In the genomic region with DNA sequence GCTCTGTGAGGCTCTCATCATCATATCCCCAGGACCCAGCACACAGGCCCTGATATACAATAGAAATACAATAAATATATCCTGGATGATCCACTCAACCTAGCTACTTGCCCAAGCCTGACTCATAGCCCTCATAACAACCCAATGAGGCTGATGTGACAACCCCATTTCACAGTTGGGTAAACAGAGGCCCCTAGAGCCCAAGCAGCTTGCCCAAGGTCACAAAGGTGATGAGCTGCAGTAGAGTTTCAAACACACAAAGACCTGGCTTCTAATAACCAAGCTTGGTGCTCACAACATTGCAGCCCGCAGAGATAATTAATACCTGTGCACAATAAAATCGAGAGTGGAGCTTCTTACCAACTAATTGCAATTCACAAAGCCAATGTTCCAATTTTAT, we compare ENCODE assay signal across 13 cellular contexts. TPM values are rescaled to one million over a fixed set of nuclear protein-coding genes. Genes with fewer than 3 reads are reported as not detected.
A peak's percentile ranks its signal among the peaks of the same experiment; 100 is the strongest.
DNase-seq lines count a peak whose midpoint lies in the region; ATAC-seq, FAIRE-seq and TF ChIP-seq lines count a peak whose summit lies in the region.
"Had no signal": no experiment of that assay in that cellular context is flagged by ENCODE, and none has a peak within 500 bp of the region (broad histone marks: within the 10 kb centered on the region; RNA-seq: fewer than 3 reads in every experiment).

No MANE protein-coding gene starts in this region.

- H3K9me1 ChIP-seq in K562 (ENCODE audit: control insufficient read depth, insufficient read depth, low read length): no peaks in the 10 kb centered on the region

- H3K27ac Mint-ChIP-seq in activated T-cell treated with anti-CD3 and anti-CD28 coated beads, Interleukin-2, amount 50 U/mL, for 24 hours: peak overlapping the region; percentile 97

- H3K9ac ChIP-seq in K562 (ENCODE audit: insufficient read depth in 1 of 2, low read depth in 2 of 2, low read length in 2 of 2): no peak overlapping the region

- H3K36me3 Mint-ChIP-seq in activated T-cell treated with anti-CD3 and anti-CD28 coated beads, Interleukin-2, amount 50 U/mL, for 24 hours (ENCODE audit: low read depth): peaks cover 90% of the 10 kb centered on the region

- no TSS peak for BruUV-seq in K562 (replicated peaks; lab: Mats Ljungman, UMichigan)

- intact Hi-C loops in K562 (cut with micrococcal nuclease) (no loop called here), stomach (cut with DNase I; ENCODE audit: low total_unique reads) (no loop called here)

- no peaks in the 10 kb centered on the region for H3K9me2 ChIP-seq in hepatocyte (replicated peaks; ENCODE audit: insufficient read depth)

- H3K27ac ChIP-seq in K562 (ENCODE audit: extremely low read depth, low read depth, low read length): no peak overlapping the region
- peak overlapping the region in 3 of 5 donors; percentile 37 to 91 (median 88) for H3K27ac ChIP-seq in stomach
- H3K27ac ChIP-seq in hepatocyte: no peak overlapping the region
- H3K27ac ChIP-seq: pancreas had no signal

- in situ Hi-C loops in K562 (cut with MboI): no loop called here

- no peak for TF ChIP-seq EP300 in K562 (IDR thresholded peaks at IDR 0.05; ENCODE audit: low read length)
- no peak for TF ChIP-seq EP300 in stomach (IDR thresholded peaks at IDR 0.05)

- POLR2A ChIA-PET in K562 (lab: Yijun Ruan, JAX): interaction anchor here (1.0 to 1.3 kb wide), 2 partner anchors 12 to 13 kb away, joined by 3 to 7 read pairs; no protein-coding TSS in a partner anchor

- no peak for TF ChIP-seq RAD21 in K562 (CRISPR knock-in tag; conservative IDR thresholded peaks at IDR 0.05 in 1 of 2, IDR thresholded peaks at IDR 0.05 in 1 of 2)

- peak overlapping the region; percentile 98 for H3K4me3 Mint-ChIP-seq in activated T-cell treated with anti-CD3 and anti-CD28 coated beads, Interleukin-2, amount 50 U/mL, for 24 hours

- H3K27me3 ChIP-seq in K562 (ENCODE audit: control insufficient read depth in 2 of 2, insufficient read depth in 2 of 2, low read length in 2 of 2): no peaks in the 10 kb centered on the region
- no peaks in the 10 kb centered on the region for H3K27me3 ChIP-seq in stomach
- no peaks in the 10 kb centered on the region for H3K27me3 ChIP-seq in hepatocyte
- H3K27me3 ChIP-seq: heart left ventricle, pancreas had no signal

- CTCF ChIA-PET in K562 (lab: Yijun Ruan, JAX; ENCODE audit: low intra/inter-chr PET ratio): no interaction called here

- H3K4me2 ChIP-seq in K562 (ENCODE audit: insufficient read depth, low read length) (no peak overlapping the region), hepatocyte (no peak overlapping the region)

- H4K20me1 ChIP-seq in K562 (replicated peaks; ENCODE audit: control insufficient read depth, insufficient read depth, low read length) (peaks cover 25% of the 10 kb centered on the region), hepatocyte (ENCODE audit: insufficient read depth, poor library complexity, severe bottlenecking) (peaks cover 4% of the 10 kb centered on the region)

- ATAC-seq in K562 (no peak), HG02840 (IDR thresholded peaks at IDR 0.05; ENCODE audit: low FRiP score, unreplicated experiment) (no peak)
- ATAC-seq: heart left ventricle, left ventricle myocardium superior, pancreas had no signal

- H2AFZ ChIP-seq in K562 (ENCODE audit: low read depth, low read length) (no peak overlapping the region), hepatocyte (no peak overlapping the region)

- H3K9me3 ChIP-seq in K562 (replicated peaks; ENCODE audit: control insufficient read depth, insufficient read depth, low read depth, low read length) (no peaks in the 10 kb centered on the region), stomach (no peaks in the 10 kb centered on the region), hepatocyte (ENCODE audit: low read depth) (no peaks in the 10 kb centered on the region)
- H3K9me3 ChIP-seq: heart left ventricle, pancreas had no signal

- H3K9me3 Mint-ChIP-seq in activated T-cell treated with anti-CD3 and anti-CD28 coated beads, Interleukin-2, amount 50 U/mL, for 24 hours: no peaks in the 10 kb centered on the region

- no peak for FAIRE-seq in K562 (lab: Jason Lieb, UNC)
- FAIRE-seq: pancreas had no signal

- TF ChIP-seq CTCF in K562 (IDR thresholded peaks at IDR 0.05 in 2 of 3, conservative IDR thresholded peaks at IDR 0.05 in 1 of 3; ENCODE audit: insufficient read depth in 2 of 3, low read depth in 1 of 3, low read length in 3 of 3) (no peak), stomach (IDR thresholded peaks at IDR 0.05) (no peak), hepatocyte (IDR thresholded peaks at IDR 0.05; ENCODE audit: poor library complexity) (no peak)

- no peak for TF ChIP-seq POLR2A in K562 (conservative IDR thresholded peaks at IDR 0.05)
- TF ChIP-seq POLR2A in stomach (IDR thresholded peaks at IDR 0.05): no peak

- H3K4me3 ChIP-seq in K562 (no peak overlapping the region), stomach (no peak overlapping the region), hepatocyte (no peak overlapping the region)
- H3K4me3 ChIP-seq: heart left ventricle, pancreas had no signal

- H3K27me3 Mint-ChIP-seq in activated T-cell treated with anti-CD3 and anti-CD28 coated beads, Interleukin-2, amount 50 U/mL, for 24 hours: no peaks in the 10 kb centered on the region

- 74% methylated on average over 2 of the region's 2 CpGs for WGBS in K562 (ENCODE audit: insufficient coverage, low coverage, missing lambda C conversion rate)
- 79 to 88% (median 84%) methylated on average over 2 of the region's 2 CpGs for WGBS in stomach, 5 donors
- WGBS in hepatocyte (ENCODE audit: low lambda C conversion rate, missing lambda C conversion rate): 93% methylated on average over 2 of the region's 2 CpGs

- H3K79me2 ChIP-seq in K562 (ENCODE audit: control insufficient read depth, insufficient read depth, low read length) (peaks cover 4% of the 10 kb centered on the region; the same call in 2 of the 3 replicates), hepatocyte (peaks cover 53% of the 10 kb centered on the region)

- DNase-seq in activated T-cell treated with anti-CD3 and anti-CD28 coated beads, Interleukin-2, amount 50 U/mL, for 24 hours: no peak
- DNase-seq in activated T-cell treated with anti-CD3 and anti-CD28 coated beads, Interleukin-2, amount 50 U/mL, for 48 hours: no peak
- peak; percentile 38 for DNase-seq in NCI-H748 treated with DMSO at 0.1 percent for 48 hours (lab: John Stamatoyannopoulos, UW)
- no peak for DNase-seq in K562 (ENCODE audit: extremely low read depth in 1 of 4, low spot score in 3 of 4)
- no peak for DNase-seq in stomach
- DNase-seq in hepatocyte (ENCODE audit: low spot score): no peak
- no peak for DNase-seq in SK-N-DZ (ENCODE audit: low spot score)
- DNase-seq: heart left ventricle, left ventricle myocardium superior, NCI-H187 treated with DMSO at 0.1 percent for 48 hours, OCI-M1, pancreas had no signal

- peaks cover 75% of the 10 kb centered on the region for H3K4me1 Mint-ChIP-seq in activated T-cell treated with anti-CD3 and anti-CD28 coated beads, Interleukin-2, amount 50 U/mL, for 24 hours (ENCODE audit: low read depth)

- no peaks in the 10 kb centered on the region; the same call in 2 of the 3 replicates for H3K36me3 ChIP-seq in K562 (ENCODE audit: control insufficient read depth, insufficient read depth, low read length)
- H3K36me3 ChIP-seq in stomach: no peaks in the 10 kb centered on the region
- no peaks in the 10 kb centered on the region for H3K36me3 ChIP-seq in hepatocyte (replicated peaks; ENCODE audit: insufficient read depth, low read depth)
- H3K36me3 ChIP-seq: pancreas had no signal

- peaks cover 11 to 15% of the 10 kb centered on the region in 2 experiments; a peak in 3 of 5 replicates for H3K4me1 ChIP-seq in K562 (replicated peaks in 1 of 2; ENCODE audit: control insufficient read depth in 2 of 2, insufficient read depth in 2 of 2, low read length in 2 of 2)
- H3K4me1 ChIP-seq in stomach: peaks cover 63 to 99% (median 89%) of the 10 kb centered on the region in 4 donors
- peaks cover 57% of the 10 kb centered on the region for H3K4me1 ChIP-seq in hepatocyte (ENCODE audit: insufficient read depth)

TF ChIP-seq in K562, 482 proteins besides CTCF, POLR2A, EP300 and RAD21:
- TF ChIP-seq RBM25 (IDR thresholded peaks at IDR 0.05; ENCODE audit: low read depth, low read length, severe bottlenecking) (peak; percentile 73), RCOR1 (IDR thresholded peaks at IDR 0.05; ENCODE audit: borderline replicate concordance in 1 of 2, low read depth in 2 of 2, low read length in 2 of 2) (0 out of 4 replicates have a peak, but pooled peaks of 1 of the 2 experiments have one; percentile 8), TAL1 (IDR thresholded peaks at IDR 0.05) (no peak)

RNA-seq across cellular contexts. Expression of a gene that starts 3.2 kb away (rescaled TPM):
- 30.2 and 45.5 TPM in 2 replicates for total RNA-seq in K562 (2011; cell fraction: chromatin; rRNA removed; ENCODE audit: low replicate concordance)
- total RNA-seq in K562 (2011; cell fraction: nucleolus; rRNA removed): 25.4 and 26.7 TPM in 2 replicates
- total RNA-seq in K562 (2011; cell fraction: nucleoplasm; rRNA removed): 26.6 and 27.0 TPM in 2 replicates
- total RNA-seq in K562 (2014; rRNA removed): 5.3 and 8.1 TPM in 2 replicates
- 3.7 and 3.9 TPM in 2 replicates for total RNA-seq in K562 (2014; rRNA removed; fragmentation: Illumina TruSeq; extraction: Trizol)
- 2.6 and 2.7 TPM in 2 replicates for total RNA-seq in K562 (2015; rRNA removed; fragmentation: Illumina TruSeq; extraction: Trizol)
- total RNA-seq in K562 (2021): 16.9 and 20.5 TPM in 2 replicates
- polyA plus RNA-seq in K562 (2011; rRNA removed): 1.4 and 3.4 TPM in 2 replicates
- polyA plus RNA-seq in K562 (2011; cell fraction: cytosol; rRNA removed): 2.0 and 2.3 TPM in 2 replicates
- polyA plus RNA-seq in K562 (2011; cell fraction: nucleus; rRNA removed): 8.0 and 8.2 TPM in 2 replicates
- polyA plus RNA-seq in K562 (2012): 5.2 and 92.5 TPM in 2 replicates
- polyA plus RNA-seq in K562 (2014; fragmentation: Illumina TruSeq; extraction: Trizol): 11.1 and 14.0 TPM in 2 replicates
- under 1 TPM; 0.29 to 0.37 TPM for polyA plus RNA-seq in K562 (2014; fragmentation: Nextera tagmentation; extraction: Ambion mirVana)
- polyA plus RNA-seq in K562 (2014; rRNA removed): 6.5 and 6.7 TPM in 2 replicates
- 3.1 and 3.8 TPM in 2 replicates for polyA minus RNA-seq in K562 (2011; rRNA and poly(A)+ RNA removed)
- 1.9 and 4.6 TPM in 2 replicates for polyA minus RNA-seq in K562 (2011; cell fraction: cytosol; rRNA and poly(A)+ RNA removed)
- 6.1 and 8.6 TPM in 2 replicates for polyA minus RNA-seq in K562 (2011; cell fraction: nucleus; rRNA and poly(A)+ RNA removed)
- 10 to 100 TPM; 13.4 to 85.8 (median 31.0) TPM for total RNA-seq in stomach
- 10 to 100 TPM; 12.2 to 13.6 (median 12.3) TPM for polyA plus RNA-seq in stomach
- 12.9 and 13.8 TPM in 2 replicates for total RNA-seq in hepatocyte
- 4.5 and 6.6 TPM in 2 replicates for polyA plus RNA-seq in hepatocyte
- 3.1 and 3.2 TPM in 2 replicates for polyA plus RNA-seq in SK-N-DZ (2014; cell fraction: cytosol; rRNA removed)
- 1.9 and 7.9 TPM in 2 replicates for polyA plus RNA-seq in SK-N-DZ (2014; cell fraction: nucleus; rRNA removed)

Comparison
In these comparisons a context has a peak if more than half of its experiments do, and no peak if none do; other contexts are left out.
1. H3K27ac ChIP-seq: peak in stomach (3 of 5); none in K562 (single experiment) and hepatocyte (single experiment).